Comparison of ENCODE assay signal across 8 cellular contexts in genomic region chr15:45635191-45635638, GRCh38.
A peak's percentile ranks its signal among the peaks of the same experiment; 100 is the strongest.
DNase-seq lines count a peak whose midpoint lies in the region; ATAC-seq, FAIRE-seq and TF ChIP-seq lines count a peak whose summit lies in the region.

No MANE protein-coding gene starts in this region.

- peak; percentile 29 for DNase-seq in AG20443 (ENCODE audit: low spot score)
- no peak for DNase-seq in GM19239 (ENCODE audit: insufficient read length, low spot score)
- DNase-seq in T-helper 2 cell: peak; percentile 40 to 72 (median 54)
- DNase-seq in brain microvascular endothelial cell: no peak
- DNase-seq in kidney glomerular epithelial cell (lab: John Stamatoyannopoulos, UW): peak; percentile 74
- DNase-seq in stimulated activated CD4-positive, alpha-beta T cell treated with anti-CD3 and anti-CD28 coated beads, Interleukin-1b, Interleukin-23, amount 100 ng/mL, for 4 hours (ENCODE audit: low read depth in 2 of 2): peak; percentile 46 to 55
- no peak for DNase-seq in NCI-H2196 treated with DMSO at 0.1 percent for 48 hours (lab: John Stamatoyannopoulos, UW; ENCODE audit: unreplicated experiment)

- peak overlapping the region; percentile 67 for H3K4me3 ChIP-seq in brain microvascular endothelial cell (ENCODE audit: low read depth, low read length)

- FAIRE-seq in GM19239 (lab: Jason Lieb, UNC): peak; percentile 91

- no peak overlapping the region for H3K27ac ChIP-seq in brain microvascular endothelial cell

- ATAC-seq in HG03378 (IDR thresholded peaks at IDR 0.05; ENCODE audit: unreplicated experiment): peak; percentile 32

- no peaks in the 10 kb centered on the region for H3K27me3 ChIP-seq in brain microvascular endothelial cell (replicated peaks)

- H3K36me3 ChIP-seq in brain microvascular endothelial cell (replicated peaks): no peaks in the 10 kb centered on the region

- TF ChIP-seq CTCF in brain microvascular endothelial cell (IDR thresholded peaks at IDR 0.05; ENCODE audit: low read depth, low read length, missing control alignments): peak; percentile 64

- in situ Hi-C loops in brain microvascular endothelial cell (cut with HindIII; ENCODE audit: low pct_ligation_motif_present, low sequenced_read_pairs): no loop called here

Comparison
In these comparisons a context has a peak if more than half of its experiments do, and no peak if none do; other contexts are left out.
1. DNase-seq: peak in AG20443 (single experiment), T-helper 2 cell (5 of 5), kidney glomerular epithelial cell (single experiment) and stimulated activated CD4-positive, alpha-beta T cell treated with anti-CD3 and anti-CD28 coated beads, Interleukin-1b, Interleukin-23, amount 100 ng/mL, for 4 hours (2 of 2); none in GM19239 (single experiment), brain microvascular endothelial cell (single experiment) and NCI-H2196 treated with DMSO at 0.1 percent for 48 hours (single experiment).